11 cellular contexts compared by ENCODE assay signal in genomic region chr12:3490848-3491382, GRCh38. TPM values are rescaled to one million over a fixed set of nuclear protein-coding genes. Genes with fewer than 3 reads are reported as not detected.
DNase-seq lines count a peak whose midpoint lies in the region; ATAC-seq lines count a peak whose summit lies in the region.
"Had no signal": no experiment of that assay in that cellular context is flagged by ENCODE, and none has a peak within 500 bp of the region (broad histone marks: within the 10 kb centered on the region; RNA-seq: fewer than 3 reads in every experiment).

Gene PRMT8, plus strand, starts transcription at chr12:3491203. Its CDS starts 423 bp downstream, at chr12:3491626.

- 0 out of 2 replicates have a peak, but pooled peaks cover 4% of the 10 kb centered on the region for H3K4me1 ChIP-seq in ES-I3 (ENCODE audit: insufficient read depth, low read length)
- H3K4me1 ChIP-seq: left lung had no signal

- no peaks in the 10 kb centered on the region for H3K9me3 ChIP-seq in ES-I3 (ENCODE audit: control insufficient read depth, insufficient read depth, low read length)
- H3K9me3 ChIP-seq: left lung had no signal

- POLR2A ChIA-PET in naive thymus-derived CD8-positive, alpha-beta T cell (lab: Charles Lee), result no interaction called here

- H3K36me3 Mint-ChIP-seq in naive thymus-derived CD8-positive, alpha-beta T cell, result peaks cover 0 to 12% (median 7%) of the 10 kb centered on the region in 3 donors

- peak within 1 kb of the TSS in 1 of 10 donors; percentile 52 for H3K27ac Mint-ChIP-seq in naive thymus-derived CD8-positive, alpha-beta T cell

- H3K36me3 ChIP-seq in ES-I3 (ENCODE audit: insufficient read depth, low read length), result no peaks in the 10 kb centered on the region
- H3K36me3 ChIP-seq: left lung had no signal

- H3K4me1 Mint-ChIP-seq in naive thymus-derived CD8-positive, alpha-beta T cell, result peaks cover 0 to 20% (median 8%) of the 10 kb centered on the region in 4 donors

- H3K4me3 Mint-ChIP-seq in naive thymus-derived CD8-positive, alpha-beta T cell, result peak within 1 kb of the TSS in 8 of 10 donors; percentile 15 to 43 (median 34)

- peak; percentile 20 for DNase-seq in NCI-H1105 treated with DMSO at 0.1 percent for 48 hours (lab: John Stamatoyannopoulos, UW)
- DNase-seq in ecto neural progenitor cell (ENCODE audit: low spot score), result peak; percentile 85
- no peak for DNase-seq in naive thymus-derived CD8-positive, alpha-beta T cell
- DNase-seq in activated effector memory CD4-positive, alpha-beta T cell treated with Interleukin-2 at 50 U/mL for 16 hours, result no peak
- no peak for DNase-seq in inferior parietal cortex (ENCODE audit: extremely low spot score)
- no peak for DNase-seq in NK-92 treated with Interleukin-12 subunit alpha and Interleukin-12 subunit beta, amount 100 ng/mL, for 24 hours (lab: John Stamatoyannopoulos, UW)
- DNase-seq: activated CD4-positive, alpha-beta T cell treated with anti-CD3 and anti-CD28 coated beads for 48 hours; left lung; stimulated activated CD4-positive, alpha-beta T cell treated with anti-CD3 and anti-CD28 coated beads, Interleukin-12 subunit alpha, Interleukin-12 subunit beta, amount 100 ng/mL, for 4 hours had no signal

- H3K9me3 Mint-ChIP-seq in naive thymus-derived CD8-positive, alpha-beta T cell, result peaks cover 0 to 13% (median 3%) of the 10 kb centered on the region in 9 donors

- no peak for ATAC-seq in naive thymus-derived CD8-positive, alpha-beta T cell
- no peak for ATAC-seq in HG02588 (IDR thresholded peaks at IDR 0.05; ENCODE audit: unreplicated experiment)
- ATAC-seq: left lung had no signal

- H3K27me3 Mint-ChIP-seq in naive thymus-derived CD8-positive, alpha-beta T cell, result peaks cover 30 to 78% (median 63%) of the 10 kb centered on the region in 5 donors

- peak within 1 kb of the TSS; percentile 68; the same call in 1 of the 2 replicates for H3K9ac ChIP-seq in ES-I3 (ENCODE audit: low read depth, low read length)

RNA-seq across cellular contexts. Expression of gene PRMT8, which starts in this region (rescaled TPM):
- total RNA-seq in naive thymus-derived CD8-positive, alpha-beta T cell, result not detected
- polyA plus RNA-seq in naive thymus-derived CD8-positive, alpha-beta T cell, result not detected

Comparison
In these comparisons a context has a peak if more than half of its experiments do, and no peak if none do; other contexts are left out.
1. DNase-seq: peak in NCI-H1105 treated with DMSO at 0.1 percent for 48 hours (single experiment) and ecto neural progenitor cell (single experiment); none in naive thymus-derived CD8-positive, alpha-beta T cell (0 of 10), activated effector memory CD4-positive, alpha-beta T cell treated with Interleukin-2 at 50 U/mL for 16 hours (single experiment), inferior parietal cortex (single experiment) and NK-92 treated with Interleukin-12 subunit alpha and Interleukin-12 subunit beta, amount 100 ng/mL, for 24 hours (single experiment).